Comparison of ENCODE assay signal across 1 cellular context in genomic region chr10:71274901-71275796, GRCh38.
TF ChIP-seq lines count a peak whose summit lies in the region.

No MANE protein-coding gene starts in this region.

TF ChIP-seq in WTC11, 78 proteins besides CTCF, POLR2A, EP300 and RAD21 (continued from another document):
- no peak for TF ChIP-seq EMX1 (CRISPR knock-in tag; IDR thresholded peaks at IDR 0.05)
- TF ChIP-seq ESRRA (CRISPR knock-in tag; IDR thresholded peaks at IDR 0.05; ENCODE audit: borderline replicate concordance), result no peak
- no peak for TF ChIP-seq GTF2I (CRISPR knock-in tag; conservative IDR thresholded peaks at IDR 0.05)
- no peak for TF ChIP-seq SOX15 (CRISPR knock-in tag; IDR thresholded peaks at IDR 0.05)
- no peak for TF ChIP-seq TP53 (CRISPR knock-in tag; IDR thresholded peaks at IDR 0.05)
- TF ChIP-seq, protein P1, sequence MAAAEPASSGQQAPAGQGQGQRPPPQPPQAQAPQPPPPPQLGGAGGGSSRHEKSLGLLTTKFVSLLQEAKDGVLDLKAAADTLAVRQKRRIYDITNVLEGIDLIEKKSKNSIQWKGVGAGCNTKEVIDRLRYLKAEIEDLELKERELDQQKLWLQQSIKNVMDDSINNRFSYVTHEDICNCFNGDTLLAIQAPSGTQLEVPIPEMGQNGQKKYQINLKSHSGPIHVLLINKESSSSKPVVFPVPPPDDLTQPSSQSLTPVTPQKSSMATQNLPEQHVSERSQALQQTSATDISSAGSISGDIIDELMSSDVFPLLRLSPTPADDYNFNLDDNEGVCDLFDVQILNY (CRISPR knock-in tag; IDR thresholded peaks at IDR 0.05), result no peak
- TF ChIP-seq MXD4 (CRISPR knock-in tag; IDR thresholded peaks at IDR 0.05; ENCODE audit: borderline replicate concordance), result no peak
- no peak for TF ChIP-seq ATF3 (CRISPR knock-in tag; conservative IDR thresholded peaks at IDR 0.05)
- no peak for TF ChIP-seq RORB (CRISPR knock-in tag; IDR thresholded peaks at IDR 0.05)
- no peak for TF ChIP-seq MYBL2 (CRISPR knock-in tag; IDR thresholded peaks at IDR 0.05)
- no peak for TF ChIP-seq HMGA2 (CRISPR knock-in tag; IDR thresholded peaks at IDR 0.05)
- TF ChIP-seq ZNF263 (CRISPR knock-in tag; IDR thresholded peaks at IDR 0.05; ENCODE audit: low read depth), result no peak
- no peak for TF ChIP-seq FOXP4 (CRISPR knock-in tag; IDR thresholded peaks at IDR 0.05)
- TF ChIP-seq NFE2L1 (CRISPR knock-in tag; IDR thresholded peaks at IDR 0.05), result no peak
- TF ChIP-seq STAT6 (CRISPR knock-in tag; conservative IDR thresholded peaks at IDR 0.05; ENCODE audit: low read depth), result no peak
- TF ChIP-seq E2F4 (CRISPR knock-in tag; IDR thresholded peaks at IDR 0.05; ENCODE audit: borderline replicate concordance, low read depth), result no peak
